ENCODE assay signal across 32 cellular contexts in the genomic region with DNA sequence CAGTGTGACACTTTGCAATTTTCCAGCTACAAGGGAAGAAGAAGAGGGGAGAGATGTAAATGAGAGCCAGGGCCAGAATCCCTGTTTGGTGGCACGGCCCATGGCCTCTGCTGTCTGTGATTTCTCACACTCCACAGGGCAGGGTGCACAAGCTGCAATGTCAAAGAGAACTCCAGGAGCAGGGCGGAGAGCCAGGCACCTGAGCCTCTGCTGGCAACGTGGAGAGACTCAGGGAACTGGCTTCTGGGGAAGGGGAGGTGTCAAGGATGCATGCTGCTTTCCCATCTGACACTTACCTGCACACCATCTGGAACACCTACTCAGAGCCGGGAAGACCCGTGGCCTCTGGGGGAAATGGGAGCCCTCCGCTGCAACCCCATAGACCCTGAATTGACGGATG.
"Had no signal": no experiment of that assay in that cellular context is flagged by ENCODE, and none has a peak within 500 bp of the region (broad histone marks: within the 10 kb centered on the region; RNA-seq: fewer than 3 reads in every experiment).

No MANE protein-coding gene starts in this region.

- H3K4me3 ChIP-seq: esophagus squamous epithelium, heart right ventricle, lung, mucosa of descending colon, neural progenitor cell, prostate gland, right atrium auricular region, smooth muscle cell, thoracic aorta, tibial nerve, upper lobe of left lung had no signal

- H3K4me3 Mint-ChIP-seq: effector memory CD8-positive, alpha-beta T cell; immature natural killer cell; memory B cell; mesothelial cell of epicardium; naive B cell; natural killer cell treated with Interleukin-12 subunit alpha and Interleukin-12 subunit beta and Interleukin-15 and Interleukin-18, amount 100 ng/mL, for 72 hours; neural progenitor cell had no signal

- H3K27ac ChIP-seq: esophagus squamous epithelium, heart right ventricle, neural progenitor cell, prostate gland, right atrium auricular region, thoracic aorta, tibial nerve, upper lobe of left lung had no signal

- DNase-seq: cortex of kidney; effector memory CD8-positive, alpha-beta T cell; erythroblast; esophagus squamous epithelium; foreskin melanocyte; glutamatergic neuron; heart right ventricle; hippocampal formation; immature natural killer cell; islet precursor cell; kidney glomerular epithelial cell; left colon; mucosa of descending colon; naive B cell; nucleus accumbens; stimulated activated CD4-positive, alpha-beta T cell treated with anti-CD3 and anti-CD28 coated beads, Interleukin-12 subunit alpha, Interleukin-12 subunit beta, amount 100 ng/mL, for 4 hours; stimulated activated CD4-positive, alpha-beta T cell treated with anti-CD3 and anti-CD28 coated beads, Interleukin-1b, Interleukin-23, amount 100 ng/mL, for 48 hours; stimulated activated CD4-positive, alpha-beta T cell treated with anti-CD3 and anti-CD28 coated beads, Interleukin-4, amount 100 ng/mL, for 1 hour; stimulated activated CD8-positive, alpha-beta memory T cell treated with anti-CD3 and anti-CD28 coated beads, Interleukin-4, amount 100 ng/mL, for 48 hours; stimulated activated naive CD4-positive, alpha-beta T cell treated with Interleukin-2 at 50 U/mL for 16 hours; upper lobe of left lung had no signal

- H3K27me3 ChIP-seq: heart right ventricle, neural progenitor cell, right atrium auricular region, tibial nerve, upper lobe of left lung had no signal

- H3K4me2 ChIP-seq: neural progenitor cell, smooth muscle cell had no signal

- H3K27ac Mint-ChIP-seq: effector memory CD8-positive, alpha-beta T cell; immature natural killer cell; memory B cell; mesothelial cell of epicardium; natural killer cell treated with Interleukin-12 subunit alpha and Interleukin-12 subunit beta and Interleukin-15 and Interleukin-18, amount 100 ng/mL, for 72 hours; neural progenitor cell had no signal

- H3K36me3 ChIP-seq: esophagus squamous epithelium, heart right ventricle, neural progenitor cell, prostate gland, right atrium auricular region, thoracic aorta, tibial nerve, upper lobe of left lung had no signal

- H3K4me1 ChIP-seq: esophagus squamous epithelium, neural progenitor cell, prostate gland, right atrium auricular region, upper lobe of left lung had no signal

- H3K9me3 Mint-ChIP-seq: effector memory CD8-positive, alpha-beta T cell; immature natural killer cell; memory B cell; mesothelial cell of epicardium; naive B cell; natural killer cell treated with Interleukin-12 subunit alpha and Interleukin-12 subunit beta and Interleukin-15 and Interleukin-18, amount 100 ng/mL, for 72 hours had no signal

- H3K9me3 ChIP-seq: esophagus squamous epithelium, heart right ventricle, mucosa of descending colon, prostate gland, right atrium auricular region, thoracic aorta, tibial nerve, upper lobe of left lung had no signal

- H3K4me1 Mint-ChIP-seq: immature natural killer cell, naive B cell had no signal

- H3K36me3 Mint-ChIP-seq: memory B cell; mesothelial cell of epicardium; naive B cell; natural killer cell treated with Interleukin-12 subunit alpha and Interleukin-12 subunit beta and Interleukin-15 and Interleukin-18, amount 100 ng/mL, for 72 hours; neural progenitor cell had no signal

- H3K27me3 Mint-ChIP-seq: effector memory CD8-positive, alpha-beta T cell; memory B cell; naive B cell; natural killer cell treated with Interleukin-12 subunit alpha and Interleukin-12 subunit beta and Interleukin-15 and Interleukin-18, amount 100 ng/mL, for 72 hours had no signal

- H2AFZ ChIP-seq: neural progenitor cell had no signal

- ATAC-seq: effector memory CD8-positive, alpha-beta T cell; heart right ventricle; left colon; mucosa of descending colon; natural killer cell treated with Interleukin-12 subunit alpha and Interleukin-12 subunit beta and Interleukin-15 and Interleukin-18, amount 100 ng/mL, for 72 hours; sciatic nerve had no signal

- H3K9ac ChIP-seq: neural progenitor cell had no signal
